1 cellular context compared by ENCODE assay signal in genomic region chr7:46150202-46150601, GRCh38.
TF ChIP-seq lines count a peak whose summit lies in the region.

No MANE protein-coding gene starts in this region.

TF ChIP-seq in HepG2, 621 proteins besides CTCF, POLR2A, EP300 and RAD21 (continued from another document):
- TF ChIP-seq DMTF1 (CRISPR knock-in tag; IDR thresholded peaks at IDR 0.05), result no peak
- peak; percentile 30; the same call in 1 of the 2 replicates for TF ChIP-seq ARID5B (CRISPR knock-in tag; IDR thresholded peaks at IDR 0.05)
- no peak for TF ChIP-seq GABPB1 (CRISPR knock-in tag; IDR thresholded peaks at IDR 0.05)
- TF ChIP-seq FOXA1 (IDR thresholded peaks at IDR 0.05), result no peak
- TF ChIP-seq FOXA1 (CRISPR knock-in tag; IDR thresholded peaks at IDR 0.05), result peak; percentile 59
- no peak for TF ChIP-seq MYNN (CRISPR knock-in tag; IDR thresholded peaks at IDR 0.05; ENCODE audit: low read depth)
- no peak for TF ChIP-seq ZNF550 (CRISPR knock-in tag; IDR thresholded peaks at IDR 0.05; ENCODE audit: borderline replicate concordance)
- TF ChIP-seq MATR3 (CRISPR knock-in tag; IDR thresholded peaks at IDR 0.05), result no peak
- TF ChIP-seq FOXO1 (CRISPR knock-in tag; IDR thresholded peaks at IDR 0.05), result peak; percentile 15; the same call in 1 of the 2 replicates
- TF ChIP-seq TEAD3 (CRISPR knock-in tag; optimal IDR thresholded peaks at IDR 0.05; ENCODE audit: borderline replicate concordance), result peak; percentile 31
- TF ChIP-seq SALL1 (CRISPR knock-in tag; IDR thresholded peaks at IDR 0.05), result peak; percentile 71
- TF ChIP-seq FOXA3 (CRISPR knock-in tag; IDR thresholded peaks at IDR 0.05), result peak; percentile 73
